ENCODE assay signal across 8 cellular contexts in genomic region chr14:101961011-101961721, GRCh38. TPM values are rescaled to one million over a fixed set of nuclear protein-coding genes. Genes with fewer than 3 reads are reported as not detected.
A peak's percentile ranks its signal among the peaks of the same experiment; 100 is the strongest.
DNase-seq lines count a peak whose midpoint lies in the region; ATAC-seq and TF ChIP-seq lines count a peak whose summit lies in the region.

No MANE protein-coding gene starts in this region.

- intact Hi-C loops in right lobe of liver (cut with DNase I): no loop called here

- H3K27ac ChIP-seq in C4-2B (no peak overlapping the region), right lobe of liver (no peak overlapping the region)

- H3K4me3 ChIP-seq in right lobe of liver: no peak overlapping the region

- H3K4me1 ChIP-seq in right lobe of liver: peaks cover 0 to 13% (median under 1%) of the 10 kb centered on the region in 4 donors

- no peak for TF ChIP-seq POLR2A in right lobe of liver (IDR thresholded peaks at IDR 0.05)

- H3K27me3 ChIP-seq in right lobe of liver: no peaks in the 10 kb centered on the region

- DNase-seq in HK-2 (ENCODE audit: unreplicated experiment) (peak; percentile 76), NCI-H82 treated with DMSO at 0.1 percent for 48 hours (lab: John Stamatoyannopoulos, UW; ENCODE audit: unreplicated experiment) (peak; percentile 65), dermis blood vessel endothelial cell (peak; percentile 91), right lobe of liver (peak; percentile 76 to 77 (median 76))
- DNase-seq in activated CD4-positive, alpha-beta T cell treated with anti-CD3 and anti-CD28 coated beads, Interleukin-2, amount 50 U/mL, for 4 hours: peak; percentile 66 to 68
- DNase-seq in stimulated activated CD4-positive, alpha-beta T cell treated with anti-CD3 and anti-CD28 coated beads, TNF-alpha, amount 100 ng/mL, for 48 hours (ENCODE audit: low read depth in 3 of 3): peak; percentile 55 to 72 (median 56)

- peak; percentile 48 to 60 (median 54) for ATAC-seq in right lobe of liver
- no peak for ATAC-seq in GM21529 (IDR thresholded peaks at IDR 0.05; ENCODE audit: unreplicated experiment)

- no peaks in the 10 kb centered on the region for H3K9me3 ChIP-seq in right lobe of liver

- TF ChIP-seq CTCF in C4-2B (conservative IDR thresholded peaks at IDR 0.05) (peak; percentile 89), right lobe of liver (IDR thresholded peaks at IDR 0.05) (peak; percentile 83 to 88 (median 86))

- no peaks in the 10 kb centered on the region for H3K36me3 ChIP-seq in right lobe of liver

- 45% methylated on average over 8 of the region's 19 CpGs for WGBS in right lobe of liver (ENCODE audit: insufficient coverage, low coverage, low lambda C conversion rate, missing lambda C conversion rate)

RNA-seq across cellular contexts. Expression of gene DYNC1H1, which starts 3.2 kb away (rescaled TPM):
- 564 and 1,322 TPM in 2 replicates for total RNA-seq in dermis blood vessel endothelial cell
- total RNA-seq in right lobe of liver: 100 to 1,000 TPM; 116 to 261 (median 161) TPM
